In genomic region chr5:119379929-119380328, GRCh38 we compare ENCODE assay signal across 16 cellular contexts. TPM values are rescaled to one million over a fixed set of nuclear protein-coding genes. Genes with fewer than 3 reads are reported as not detected.
DNase-seq lines count a peak whose midpoint lies in the region; ATAC-seq lines count a peak whose summit lies in the region.
"Had no signal": no experiment of that assay in that cellular context is flagged by ENCODE, and none has a peak within 500 bp of the region (broad histone marks: within the 10 kb centered on the region; RNA-seq: fewer than 3 reads in every experiment).

No MANE protein-coding gene starts in this region.

- intact Hi-C loops in activated CD4-positive, alpha-beta T cell treated with anti-CD3 and anti-CD28 coated beads, Interleukin-2, amount 10 ng/mL, durations not matched to agents 24 days and 14 days (cut with micrococcal nuclease) = loop anchor here (2.0 kb wide), 1 partner anchor 15 kb away; no protein-coding TSS in a partner anchor

- no peaks in the 10 kb centered on the region for H3K27me3 Mint-ChIP-seq in activated CD4-positive, alpha-beta T cell treated with anti-CD3 and anti-CD28 coated beads, Interleukin-2, amount 10 ng/mL, durations not matched to agents 24 days and 14 days
- no peaks in the 10 kb centered on the region for H3K27me3 Mint-ChIP-seq in activated naive CD8-positive, alpha-beta T cell treated with anti-CD3 and anti-CD28 coated beads for 36 hours
- no peaks in the 10 kb centered on the region for H3K27me3 Mint-ChIP-seq in natural killer cell treated with Interleukin-12 subunit alpha and Interleukin-12 subunit beta and Interleukin-15 and Interleukin-18, amount 100 ng/mL, for 72 hours

- no peaks in the 10 kb centered on the region for H3K9me3 Mint-ChIP-seq in activated CD4-positive, alpha-beta T cell treated with anti-CD3 and anti-CD28 coated beads, Interleukin-2, amount 10 ng/mL, durations not matched to agents 24 days and 14 days
- peaks cover 1% of the 10 kb centered on the region for H3K9me3 Mint-ChIP-seq in activated naive CD8-positive, alpha-beta T cell treated with anti-CD3 and anti-CD28 coated beads for 36 hours
- H3K9me3 Mint-ChIP-seq in natural killer cell treated with Interleukin-12 subunit alpha and Interleukin-12 subunit beta and Interleukin-15 and Interleukin-18, amount 100 ng/mL, for 72 hours = no peaks in the 10 kb centered on the region
- H3K9me3 Mint-ChIP-seq: neural crest cell had no signal

- DNase-seq in activated CD4-positive, alpha-beta T cell treated with anti-CD3 and anti-CD28 coated beads, Interleukin-2, amount 10 ng/mL, durations not matched to agents 24 days and 14 days = no peak
- DNase-seq in activated CD4-positive, alpha-beta T cell treated with anti-CD3 and anti-CD28 coated beads for 4 hours = no peak
- no peak for DNase-seq in activated naive CD8-positive, alpha-beta T cell treated with anti-CD3 and anti-CD28 coated beads for 36 hours
- no peak for DNase-seq in natural killer cell treated with Interleukin-12 subunit alpha and Interleukin-12 subunit beta and Interleukin-15 and Interleukin-18, amount 100 ng/mL, for 72 hours (ENCODE audit: low spot score)
- DNase-seq in Ammon's horn (ENCODE audit: low spot score) (no peak), AML-193 (lab: John Stamatoyannopoulos, UW) (no peak)
- DNase-seq: activated CD8-positive, alpha-beta memory T cell treated with anti-CD3 and anti-CD28 coated beads, Interleukin-2, amount 50 U/mL, for 4 hours; aorta; KG1; NCI-H1417; NCI-H226; SJCRH30; stimulated activated CD8-positive, alpha-beta memory T cell treated with anti-CD3 and anti-CD28 coated beads, Interleukin-4, amount 100 ng/mL, for 48 hours had no signal

- peaks cover 58% of the 10 kb centered on the region for H3K36me3 Mint-ChIP-seq in activated CD4-positive, alpha-beta T cell treated with anti-CD3 and anti-CD28 coated beads, Interleukin-2, amount 10 ng/mL, durations not matched to agents 24 days and 14 days (ENCODE audit: low read depth)
- peaks cover 64% of the 10 kb centered on the region for H3K36me3 Mint-ChIP-seq in activated naive CD8-positive, alpha-beta T cell treated with anti-CD3 and anti-CD28 coated beads for 36 hours
- H3K36me3 Mint-ChIP-seq in natural killer cell treated with Interleukin-12 subunit alpha and Interleukin-12 subunit beta and Interleukin-15 and Interleukin-18, amount 100 ng/mL, for 72 hours = peaks cover 16% of the 10 kb centered on the region

- no peak overlapping the region for H3K4me3 Mint-ChIP-seq in activated CD4-positive, alpha-beta T cell treated with anti-CD3 and anti-CD28 coated beads, Interleukin-2, amount 10 ng/mL, durations not matched to agents 24 days and 14 days
- H3K4me3 Mint-ChIP-seq in activated naive CD8-positive, alpha-beta T cell treated with anti-CD3 and anti-CD28 coated beads for 36 hours = no peak overlapping the region
- H3K4me3 Mint-ChIP-seq in natural killer cell treated with Interleukin-12 subunit alpha and Interleukin-12 subunit beta and Interleukin-15 and Interleukin-18, amount 100 ng/mL, for 72 hours = no peak overlapping the region
- H3K4me3 Mint-ChIP-seq: neural crest cell had no signal

- peaks cover 54% of the 10 kb centered on the region for H3K4me1 Mint-ChIP-seq in activated CD4-positive, alpha-beta T cell treated with anti-CD3 and anti-CD28 coated beads, Interleukin-2, amount 10 ng/mL, durations not matched to agents 24 days and 14 days
- H3K4me1 Mint-ChIP-seq in activated naive CD8-positive, alpha-beta T cell treated with anti-CD3 and anti-CD28 coated beads for 36 hours = peaks cover 72% of the 10 kb centered on the region
- H3K4me1 Mint-ChIP-seq in natural killer cell treated with Interleukin-12 subunit alpha and Interleukin-12 subunit beta and Interleukin-15 and Interleukin-18, amount 100 ng/mL, for 72 hours (ENCODE audit: low read depth in 2 of 2) = peaks cover 58 to 59% of the 10 kb centered on the region in 2 donors

- H3K27ac Mint-ChIP-seq in activated CD4-positive, alpha-beta T cell treated with anti-CD3 and anti-CD28 coated beads, Interleukin-2, amount 10 ng/mL, durations not matched to agents 24 days and 14 days = peak overlapping the region; percentile 62
- peak overlapping the region; percentile 83 for H3K27ac Mint-ChIP-seq in activated naive CD8-positive, alpha-beta T cell treated with anti-CD3 and anti-CD28 coated beads for 36 hours
- peak overlapping the region; percentile 47 to 82 for H3K27ac Mint-ChIP-seq in natural killer cell treated with Interleukin-12 subunit alpha and Interleukin-12 subunit beta and Interleukin-15 and Interleukin-18, amount 100 ng/mL, for 72 hours

- peak; percentile 24 for ATAC-seq in HG02798 (IDR thresholded peaks at IDR 0.05; ENCODE audit: poor library complexity, unreplicated experiment)
- no peak for ATAC-seq in natural killer cell treated with Interleukin-12 subunit alpha and Interleukin-12 subunit beta and Interleukin-15 and Interleukin-18, amount 100 ng/mL, for 72 hours
- ATAC-seq in GM21367 (IDR thresholded peaks at IDR 0.05; ENCODE audit: unreplicated experiment) = no peak

RNA-seq across cellular contexts. Expression of gene TNFAIP8, which starts 24.1 kb away (rescaled TPM):
- 188 and 193 TPM in 2 replicates for total RNA-seq in activated CD4-positive, alpha-beta T cell treated with anti-CD3 and anti-CD28 coated beads, Interleukin-2, amount 10 ng/mL, durations not matched to agents 24 days and 14 days
- total RNA-seq in activated naive CD8-positive, alpha-beta T cell treated with anti-CD3 and anti-CD28 coated beads for 36 hours = 100 to 1,000 TPM; 176 to 178 TPM
- 100 to 1,000 TPM; 131 to 333 TPM for total RNA-seq in natural killer cell treated with Interleukin-12 subunit alpha and Interleukin-12 subunit beta and Interleukin-15 and Interleukin-18, amount 100 ng/mL, for 72 hours
